In genomic region chr9:92657296-92658094, GRCh38 we compare ENCODE assay signal across 2 cellular contexts.
TF ChIP-seq lines count a peak whose summit lies in the region.

No MANE protein-coding gene starts in this region.

TF ChIP-seq in A549, 52 proteins besides CTCF, POLR2A, EP300 and RAD21 (continued from another document):
- TF ChIP-seq, protein P1, sequence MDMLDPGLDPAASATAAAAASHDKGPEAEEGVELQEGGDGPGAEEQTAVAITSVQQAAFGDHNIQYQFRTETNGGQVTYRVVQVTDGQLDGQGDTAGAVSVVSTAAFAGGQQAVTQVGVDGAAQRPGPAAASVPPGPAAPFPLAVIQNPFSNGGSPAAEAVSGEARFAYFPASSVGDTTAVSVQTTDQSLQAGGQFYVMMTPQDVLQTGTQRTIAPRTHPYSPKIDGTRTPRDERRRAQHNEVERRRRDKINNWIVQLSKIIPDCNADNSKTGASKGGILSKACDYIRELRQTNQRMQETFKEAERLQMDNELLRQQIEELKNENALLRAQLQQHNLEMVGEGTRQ (IDR thresholded peaks at IDR 0.05) = no peak
- TF ChIP-seq JUN (IDR thresholded peaks at IDR 0.05) (no peak), PHF8 (IDR thresholded peaks at IDR 0.05; ENCODE audit: borderline replicate concordance, low read depth) (no peak), REST (IDR thresholded peaks at IDR 0.05) (no peak), JUNB (IDR thresholded peaks at IDR 0.05) (no peak), POLR2AphosphoS2 (conservative IDR thresholded peaks at IDR 0.05; ENCODE audit: low read length) (no peak), ZNF302 (CRISPR knock-in tag; IDR thresholded peaks at IDR 0.05) (no peak), ZFP36 (IDR thresholded peaks at IDR 0.05; ENCODE audit: borderline replicate concordance, partially characterized antibody) (no peak), E2F6 (IDR thresholded peaks at IDR 0.05; ENCODE audit: borderline replicate concordance, low read depth) (no peak), NPAS2 (CRISPR knock-in tag; IDR thresholded peaks at IDR 0.05; ENCODE audit: borderline replicate concordance) (no peak), CHD2 (IDR thresholded peaks at IDR 0.05; ENCODE audit: low read length, partially characterized antibody) (no peak), GATA3 (IDR thresholded peaks at IDR 0.05; ENCODE audit: borderline replicate concordance) (no peak), TFCP2L1 (CRISPR knock-in tag; IDR thresholded peaks at IDR 0.05) (no peak), MYC (IDR thresholded peaks at IDR 0.05; ENCODE audit: borderline replicate concordance, low read length) (no peak), HOXA7 (CRISPR knock-in tag; IDR thresholded peaks at IDR 0.05) (no peak)
- TF ChIP-seq, protein P2, sequence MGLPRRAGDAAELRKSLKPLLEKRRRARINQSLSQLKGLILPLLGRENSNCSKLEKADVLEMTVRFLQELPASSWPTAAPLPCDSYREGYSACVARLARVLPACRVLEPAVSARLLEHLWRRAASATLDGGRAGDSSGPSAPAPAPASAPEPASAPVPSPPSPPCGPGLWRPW (IDR thresholded peaks at IDR 0.05) = no peak
- TF ChIP-seq, protein P3, sequence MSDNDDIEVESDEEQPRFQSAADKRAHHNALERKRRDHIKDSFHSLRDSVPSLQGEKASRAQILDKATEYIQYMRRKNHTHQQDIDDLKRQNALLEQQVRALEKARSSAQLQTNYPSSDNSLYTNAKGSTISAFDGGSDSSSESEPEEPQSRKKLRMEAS (IDR thresholded peaks at IDR 0.05) = no peak

TF ChIP-seq in GM12878, 131 proteins besides CTCF, POLR2A, EP300 and RAD21 (continued from another document):
- TF ChIP-seq USF1 (IDR thresholded peaks at IDR 0.05; ENCODE audit: borderline replicate concordance, extremely low read length, insufficient read depth, low read depth, low read length) = no peak
- TF ChIP-seq GATAD2B (conservative IDR thresholded peaks at IDR 0.05; ENCODE audit: low read depth) = no peak
- TF ChIP-seq, protein P4, sequence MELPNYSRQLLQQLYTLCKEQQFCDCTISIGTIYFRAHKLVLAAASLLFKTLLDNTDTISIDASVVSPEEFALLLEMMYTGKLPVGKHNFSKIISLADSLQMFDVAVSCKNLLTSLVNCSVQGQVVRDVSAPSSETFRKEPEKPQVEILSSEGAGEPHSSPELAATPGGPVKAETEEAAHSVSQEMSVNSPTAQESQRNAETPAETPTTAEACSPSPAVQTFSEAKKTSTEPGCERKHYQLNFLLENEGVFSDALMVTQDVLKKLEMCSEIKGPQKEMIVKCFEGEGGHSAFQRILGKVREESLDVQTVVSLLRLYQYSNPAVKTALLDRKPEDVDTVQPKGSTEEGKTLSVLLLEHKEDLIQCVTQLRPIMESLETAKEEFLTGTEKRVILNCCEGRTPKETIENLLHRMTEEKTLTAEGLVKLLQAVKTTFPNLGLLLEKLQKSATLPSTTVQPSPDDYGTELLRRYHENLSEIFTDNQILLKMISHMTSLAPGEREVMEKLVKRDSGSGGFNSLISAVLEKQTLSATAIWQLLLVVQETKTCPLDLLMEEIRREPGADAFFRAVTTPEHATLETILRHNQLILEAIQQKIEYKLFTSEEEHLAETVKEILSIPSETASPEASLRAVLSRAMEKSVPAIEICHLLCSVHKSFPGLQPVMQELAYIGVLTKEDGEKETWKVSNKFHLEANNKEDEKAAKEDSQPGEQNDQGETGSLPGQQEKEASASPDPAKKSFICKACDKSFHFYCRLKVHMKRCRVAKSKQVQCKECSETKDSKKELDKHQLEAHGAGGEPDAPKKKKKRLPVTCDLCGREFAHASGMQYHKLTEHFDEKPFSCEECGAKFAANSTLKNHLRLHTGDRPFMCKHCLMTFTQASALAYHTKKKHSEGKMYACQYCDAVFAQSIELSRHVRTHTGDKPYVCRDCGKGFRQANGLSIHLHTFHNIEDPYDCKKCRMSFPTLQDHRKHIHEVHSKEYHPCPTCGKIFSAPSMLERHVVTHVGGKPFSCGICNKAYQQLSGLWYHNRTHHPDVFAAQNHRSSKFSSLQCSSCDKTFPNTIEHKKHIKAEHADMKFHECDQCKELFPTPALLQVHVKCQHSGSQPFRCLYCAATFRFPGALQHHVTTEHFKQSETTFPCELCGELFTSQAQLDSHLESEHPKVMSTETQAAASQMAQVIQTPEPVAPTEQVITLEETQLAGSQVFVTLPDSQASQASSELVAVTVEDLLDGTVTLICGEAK (IDR thresholded peaks at IDR 0.05; ENCODE audit: borderline replicate concordance) = no peak
- TF ChIP-seq FOS (IDR thresholded peaks at IDR 0.05; ENCODE audit: borderline replicate concordance, extremely low read depth, insufficient read length) = no peak
- no peak for TF ChIP-seq SREBF1 (IDR thresholded peaks at IDR 0.05; ENCODE audit: low read length)
- TF ChIP-seq NFXL1 (IDR thresholded peaks at IDR 0.05; ENCODE audit: borderline replicate concordance) = no peak
- TF ChIP-seq SMARCA5 (IDR thresholded peaks at IDR 0.05) = no peak
- TF ChIP-seq ESRRA (IDR thresholded peaks at IDR 0.05; ENCODE audit: low read length) = no peak
- TF ChIP-seq TCF12 (IDR thresholded peaks at IDR 0.05; ENCODE audit: low read depth, low read length) = no peak
- TF ChIP-seq, protein P5, sequence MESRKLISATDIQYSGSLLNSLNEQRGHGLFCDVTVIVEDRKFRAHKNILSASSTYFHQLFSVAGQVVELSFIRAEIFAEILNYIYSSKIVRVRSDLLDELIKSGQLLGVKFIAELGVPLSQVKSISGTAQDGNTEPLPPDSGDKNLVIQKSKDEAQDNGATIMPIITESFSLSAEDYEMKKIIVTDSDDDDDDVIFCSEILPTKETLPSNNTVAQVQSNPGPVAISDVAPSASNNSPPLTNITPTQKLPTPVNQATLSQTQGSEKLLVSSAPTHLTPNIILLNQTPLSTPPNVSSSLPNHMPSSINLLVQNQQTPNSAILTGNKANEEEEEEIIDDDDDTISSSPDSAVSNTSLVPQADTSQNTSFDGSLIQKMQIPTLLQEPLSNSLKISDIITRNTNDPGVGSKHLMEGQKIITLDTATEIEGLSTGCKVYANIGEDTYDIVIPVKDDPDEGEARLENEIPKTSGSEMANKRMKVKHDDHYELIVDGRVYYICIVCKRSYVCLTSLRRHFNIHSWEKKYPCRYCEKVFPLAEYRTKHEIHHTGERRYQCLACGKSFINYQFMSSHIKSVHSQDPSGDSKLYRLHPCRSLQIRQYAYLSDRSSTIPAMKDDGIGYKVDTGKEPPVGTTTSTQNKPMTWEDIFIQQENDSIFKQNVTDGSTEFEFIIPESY (IDR thresholded peaks at IDR 0.05) = no peak
- no peak for TF ChIP-seq JUND (IDR thresholded peaks at IDR 0.05; ENCODE audit: low read depth, low read length)
- TF ChIP-seq ETV6 (conservative IDR thresholded peaks at IDR 0.05 in 1 of 2, IDR thresholded peaks at IDR 0.05 in 1 of 2; ENCODE audit: borderline replicate concordance in 1 of 2, low read depth in 1 of 2) = no peak
- TF ChIP-seq PBX3 (IDR thresholded peaks at IDR 0.05; ENCODE audit: insufficient replicate concordance, low read depth, low read length) = no peak
- no peak for TF ChIP-seq DPF2 (IDR thresholded peaks at IDR 0.05)
- no peak for TF ChIP-seq POLR2AphosphoS5 (IDR thresholded peaks at IDR 0.05; ENCODE audit: low read length)
